In the genomic region with DNA sequence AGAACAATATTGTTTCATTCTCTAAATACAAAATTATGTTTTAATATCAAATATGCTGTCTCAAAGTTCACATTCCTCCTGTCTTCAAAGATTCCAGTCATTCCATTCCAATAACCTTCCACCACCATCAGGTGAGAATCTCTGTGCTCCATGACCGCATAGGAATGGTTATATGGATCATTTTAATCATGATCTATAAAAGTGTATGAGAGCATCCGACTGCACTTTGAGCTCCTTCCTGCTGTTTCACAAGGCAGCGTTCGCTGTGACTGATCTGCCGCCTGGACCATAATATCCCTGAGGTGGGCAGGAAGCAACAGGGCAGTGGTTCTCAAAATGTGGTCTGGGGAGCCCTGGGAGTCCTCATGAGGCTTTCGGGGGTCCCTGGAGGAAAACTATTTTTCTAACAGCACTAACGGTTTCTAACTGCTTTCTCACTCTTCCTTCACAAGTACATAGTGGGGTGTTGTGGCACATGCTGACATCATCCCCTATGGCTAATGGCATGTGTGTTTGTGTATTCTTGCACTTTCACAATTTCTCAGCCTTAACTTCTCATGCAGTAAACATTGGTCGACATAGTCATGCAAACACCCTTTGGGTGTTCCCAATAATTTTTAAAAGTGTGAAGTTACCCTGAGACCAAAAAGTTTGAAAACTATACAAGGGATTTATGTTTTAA, we compare ENCODE assay signal across 15 cellular contexts.
"Had no signal": no experiment of that assay in that cellular context is flagged by ENCODE, and none has a peak within 500 bp of the region (broad histone marks: within the 10 kb centered on the region; RNA-seq: fewer than 3 reads in every experiment).

No MANE protein-coding gene starts in this region.

- H3K27me3 ChIP-seq: foreskin keratinocyte, uterus had no signal

- H3K9me3 ChIP-seq: tibial artery, uterus had no signal

- H3K36me3 ChIP-seq: tibial artery, uterus had no signal

- H3K27ac ChIP-seq: foreskin keratinocyte, tibial artery, uterus, WERI-Rb-1 had no signal

- H3K4me1 ChIP-seq: foreskin keratinocyte, tibial artery, uterus had no signal

- DNase-seq: activated CD4-positive, alpha-beta T cell treated with anti-CD3 and anti-CD28 coated beads, Interleukin-2, amount 50 U/mL, for 48 hours; activated naive CD4-positive, alpha-beta T cell treated with anti-CD3 and anti-CD28 coated beads for 36 hours; activated naive CD8-positive, alpha-beta T cell treated with anti-CD3 and anti-CD28 coated beads, Interleukin-2, amount 50 U/mL, for 24 hours; activated T-cell treated with anti-CD3 and anti-CD28 coated beads, Interleukin-2, amount 50 U/mL, for 1 hour; aorta; effector memory CD8-positive, alpha-beta T cell; left colon; naive thymus-derived CD4-positive, alpha-beta T cell; posterior cingulate gyrus; stimulated activated CD4-positive, alpha-beta T cell treated with anti-CD3 and anti-CD28 coated beads, Interleukin-4, amount 100 ng/mL, for 24 hours; stimulated activated naive CD4-positive, alpha-beta T cell; tibial artery; uterus; WERI-Rb-1 had no signal

- H3K4me3 ChIP-seq: tibial artery, uterus had no signal
